ENCODE assay signal across 8 cellular contexts in genomic region chr1:52404116-52404974, GRCh38. TPM values are rescaled to one million over a fixed set of nuclear protein-coding genes. Genes with fewer than 3 reads are reported as not detected.
A peak's percentile ranks its signal among the peaks of the same experiment; 100 is the strongest.
DNase-seq lines count a peak whose midpoint lies in the region; ATAC-seq and TF ChIP-seq lines count a peak whose summit lies in the region.

Gene ORC1, minus strand, starts transcription at chr1:52404423. Its CDS starts 2,200 bp downstream, at chr1:52402223.
Gene PRPF38A, plus strand, starts transcription at chr1:52404602. Its CDS starts 148 bp downstream, at chr1:52404750.

- H3K4me1 ChIP-seq in DND-41 (ENCODE audit: insufficient read depth, low read length): peaks cover 46% of the 10 kb centered on the region
- H3K4me1 ChIP-seq in KMS-11 (ENCODE audit: low read depth, poor library complexity, severe bottlenecking): peaks cover 44% of the 10 kb centered on the region
- H3K4me1 ChIP-seq in Panc1 (ENCODE audit: control insufficient read depth, insufficient read depth, low read length): peaks cover 16% of the 10 kb centered on the region; the same call in 1 of the 2 replicates
- peaks cover 3 to 23% of the 10 kb centered on the region in 2 donors for H3K4me1 ChIP-seq in muscle layer of duodenum (ENCODE audit: control insufficient read depth in 1 of 2, insufficient read depth in 2 of 2, low read length in 2 of 2)

- H4K20me1 ChIP-seq in DND-41 (ENCODE audit: insufficient read depth, low read length): peaks cover 16% of the 10 kb centered on the region; the same call in 1 of the 2 replicates
- no peaks in the 10 kb centered on the region for H4K20me1 ChIP-seq in KMS-11 (ENCODE audit: insufficient read depth)

- peak within 1 kb of the TSS; percentile 99 for H3K4me3 Mint-ChIP-seq in activated T-cell treated with anti-CD3 and anti-CD28 coated beads, Interleukin-2, amount 50 U/mL, for 4 hours

- TSS peak; percentile 88 for BruUV-seq in Panc1 (replicated peaks; lab: Mats Ljungman, UMichigan)

- H3K9me3 ChIP-seq in DND-41 (ENCODE audit: insufficient read depth, low read length, severe bottlenecking) (no peaks in the 10 kb centered on the region), Panc1 (ENCODE audit: control insufficient read depth, insufficient read depth, low read depth, low read length) (no peaks in the 10 kb centered on the region), muscle layer of duodenum (ENCODE audit: control insufficient read depth in 1 of 2, low read length in 2 of 2) (no peaks in the 10 kb centered on the region)

- peaks cover 69% of the 10 kb centered on the region for H3K36me3 ChIP-seq in DND-41 (ENCODE audit: insufficient read depth, low read length)
- peaks cover 51% of the 10 kb centered on the region; the same call in 1 of the 2 replicates for H3K36me3 ChIP-seq in KMS-11 (ENCODE audit: insufficient read depth)
- H3K36me3 ChIP-seq in Panc1 (ENCODE audit: control insufficient read depth, insufficient read depth, low read length): peaks cover 13% of the 10 kb centered on the region
- H3K36me3 ChIP-seq in muscle layer of duodenum (ENCODE audit: control insufficient read depth in 1 of 2, insufficient read depth in 2 of 2, low read length in 2 of 2): peaks cover 21 to 23% of the 10 kb centered on the region in 2 donors

- no peaks in the 10 kb centered on the region for H3K9me3 Mint-ChIP-seq in activated T-cell treated with anti-CD3 and anti-CD28 coated beads, Interleukin-2, amount 50 U/mL, for 4 hours

- ATAC-seq in DND-41 (ENCODE audit: insufficient read depth, low read depth): peak; percentile 88
- ATAC-seq in GM21737 (IDR thresholded peaks at IDR 0.05; ENCODE audit: unreplicated experiment): peak; percentile 93
- ATAC-seq in Panc1: peak; percentile 99
- ATAC-seq in activated T-cell treated with anti-CD3 and anti-CD28 coated beads, Interleukin-2, amount 50 U/mL, for 4 hours: peak; percentile 89 to 93
- peak; percentile 99 for ATAC-seq in esophagus mucosa

- CTCF ChIA-PET in Panc1 (lab: Charles Lee): no interaction called here

- H2AFZ ChIP-seq in DND-41 (ENCODE audit: low read depth, low read length): peak within 1 kb of the TSS; percentile 94
- H2AFZ ChIP-seq in KMS-11 (ENCODE audit: low read depth): peak within 1 kb of the TSS; percentile 94

- H3K4me2 ChIP-seq in DND-41 (ENCODE audit: insufficient read depth, low read length): peak within 1 kb of the TSS; percentile 80
- H3K4me2 ChIP-seq in KMS-11: peak within 1 kb of the TSS; percentile 97

- H3K27ac ChIP-seq in DND-41 (ENCODE audit: low read length) (peak within 1 kb of the TSS; percentile 95), KMS-11 (peak within 1 kb of the TSS; percentile 82), Panc1 (ENCODE audit: low read length) (peak within 1 kb of the TSS; percentile 99), muscle layer of duodenum (ENCODE audit: low read length) (peak within 1 kb of the TSS; percentile 98)

- TF ChIP-seq CTCF in DND-41 (IDR thresholded peaks at IDR 0.05; ENCODE audit: borderline replicate concordance, extremely low read depth, low read length, poor library complexity, severe bottlenecking): peak; percentile 68
- TF ChIP-seq CTCF in KMS-11 (conservative IDR thresholded peaks at IDR 0.05; ENCODE audit: low read depth, low read length): peak; percentile 73
- no peak; the same call in 1 of the 2 replicates for TF ChIP-seq CTCF in Panc1 (IDR thresholded peaks at IDR 0.05)

- H3K9ac ChIP-seq in DND-41 (ENCODE audit: low read depth, low read length) (peak within 1 kb of the TSS; percentile 81), KMS-11 (peak within 1 kb of the TSS; percentile 78)

- H3K27me3 Mint-ChIP-seq in activated T-cell treated with anti-CD3 and anti-CD28 coated beads, Interleukin-2, amount 50 U/mL, for 4 hours (ENCODE audit: low read depth): no peaks in the 10 kb centered on the region

- in situ Hi-C loops in Panc1 (cut with HindIII; ENCODE audit: low pct_unique_long_range_greater_than_20kb, low sequenced_read_pairs): no loop called here

- H3K79me2 ChIP-seq in DND-41 (ENCODE audit: insufficient read depth, low read length) (peaks cover 89% of the 10 kb centered on the region), KMS-11 (ENCODE audit: insufficient read depth, low read depth) (peaks cover 67% of the 10 kb centered on the region)

- peaks cover 26% of the 10 kb centered on the region for H3K4me1 Mint-ChIP-seq in activated T-cell treated with anti-CD3 and anti-CD28 coated beads, Interleukin-2, amount 50 U/mL, for 4 hours (ENCODE audit: low read depth)

- peak; percentile 97 for DNase-seq in DND-41
- peak; percentile 82 for DNase-seq in Panc1 (ENCODE audit: low read depth, low spot score)
- DNase-seq in activated T-cell treated with anti-CD3 and anti-CD28 coated beads, Interleukin-2, amount 50 U/mL, for 4 hours: peak; percentile 97
- DNase-seq in stimulated activated CD8-positive, alpha-beta memory T cell treated with anti-CD3 and anti-CD28 coated beads, Interleukin-7, amount 100 ng/mL, for 4 hours (ENCODE audit: low read depth in 2 of 2): peak; percentile 93 to 95

- H3K27me3 ChIP-seq in DND-41 (ENCODE audit: insufficient read depth, low read length, poor library complexity): no peaks in the 10 kb centered on the region
- no peaks in the 10 kb centered on the region for H3K27me3 ChIP-seq in KMS-11 (ENCODE audit: insufficient read depth, low read depth)
- H3K27me3 ChIP-seq in Panc1 (ENCODE audit: control insufficient read depth, insufficient read depth, low read length): no peaks in the 10 kb centered on the region
- no peaks in the 10 kb centered on the region for H3K27me3 ChIP-seq in muscle layer of duodenum (ENCODE audit: low read depth, low read length)

- H3K4me3 ChIP-seq in DND-41 (ENCODE audit: low read depth in 1 of 2, low read length in 2 of 2): peak within 1 kb of the TSS; percentile 63 to 80
- peak within 1 kb of the TSS; percentile 95 for H3K4me3 ChIP-seq in KMS-11 (IDR thresholded peaks at IDR 0.05; ENCODE audit: insufficient read depth, low read depth, low read length)
- peak within 1 kb of the TSS; percentile 93 to 98 for H3K4me3 ChIP-seq in Panc1 (ENCODE audit: low read depth in 2 of 2, low read length in 2 of 2)
- peak within 1 kb of the TSS; percentile 91 to 100 for H3K4me3 ChIP-seq in muscle layer of duodenum (ENCODE audit: low read depth in 1 of 2, low read length in 2 of 2)

- intact Hi-C loops in Panc1 (cut with micrococcal nuclease; ENCODE audit: unreplicated experiment): no loop called here

- POLR2A ChIA-PET in Panc1 (lab: Charles Lee): interaction anchor here (0.5 kb wide), 1 partner anchor 292 kb away, joined by 8 read pairs; no protein-coding TSS in a partner anchor

- H3K36me3 Mint-ChIP-seq in activated T-cell treated with anti-CD3 and anti-CD28 coated beads, Interleukin-2, amount 50 U/mL, for 4 hours (ENCODE audit: insufficient read depth): peaks cover 39% of the 10 kb centered on the region

RNA-seq across cellular contexts. Expression of gene ORC1, which starts in this region (rescaled TPM):
- total RNA-seq in Panc1 (2021; ENCODE audit: unreplicated experiment) (14.3 TPM), esophagus mucosa (5.7 TPM)
- 4.3 TPM for polyA plus RNA-seq in Panc1 (2012; ENCODE audit: insufficient read length)
- total RNA-seq in activated T-cell treated with anti-CD3 and anti-CD28 coated beads, Interleukin-2, amount 50 U/mL, for 4 hours: 10 to 100 TPM; 34.8 to 46.2 (median 37.3) TPM

RNA-seq across cellular contexts. Expression of gene PRPF38A, which starts in this region (rescaled TPM):
- total RNA-seq in Panc1 (2021; ENCODE audit: unreplicated experiment) (41.6 TPM), esophagus mucosa (38.1 TPM)
- 27.7 TPM for polyA plus RNA-seq in Panc1 (2012; ENCODE audit: insufficient read length)
- 100 to 1,000 TPM in 2 of 3 donors, 10 to 100 TPM in 1; 94.0 to 113 (median 101) TPM for total RNA-seq in activated T-cell treated with anti-CD3 and anti-CD28 coated beads, Interleukin-2, amount 50 U/mL, for 4 hours

Comparison
In these comparisons a context has a peak if more than half of its experiments do, and no peak if none do; other contexts are left out.
1. Peak in every context shown above with its lines: DNase-seq, ATAC-seq, H3K4me3 ChIP-seq and H3K27ac ChIP-seq.